ENCODE assay signal across 18 cellular contexts in genomic region chr12:100953677-100954076, GRCh38.
A peak's percentile ranks its signal among the peaks of the same experiment; 100 is the strongest.
DNase-seq lines count a peak whose midpoint lies in the region; FAIRE-seq and TF ChIP-seq lines count a peak whose summit lies in the region.
"Had no signal": no experiment of that assay in that cellular context is flagged by ENCODE, and none has a peak within 500 bp of the region (broad histone marks: within the 10 kb centered on the region; RNA-seq: fewer than 3 reads in every experiment).

No MANE protein-coding gene starts in this region.

- H3K27me3 ChIP-seq in HUES6 (ENCODE audit: control insufficient read depth, insufficient read depth, low read length) (no peaks in the 10 kb centered on the region), iPS-18a (ENCODE audit: control insufficient read depth, insufficient read depth, low read length) (no peaks in the 10 kb centered on the region)
- H3K27me3 ChIP-seq: SJCRH30 had no signal

- H3K4me1 ChIP-seq in HUES6 (ENCODE audit: control insufficient read depth, insufficient read depth, low read length) (peaks cover 45% of the 10 kb centered on the region), iPS-18a (ENCODE audit: control insufficient read depth, low read depth, low read length) (peaks cover 41% of the 10 kb centered on the region)
- H3K4me1 ChIP-seq: SJCRH30 had no signal

- H3K36me3 ChIP-seq in HUES6 (ENCODE audit: control insufficient read depth, insufficient read depth, low read length) (no peaks in the 10 kb centered on the region), iPS-18a (ENCODE audit: control insufficient read depth, low read depth, low read length) (no peaks in the 10 kb centered on the region)
- H3K36me3 ChIP-seq: SJCRH30 had no signal

- no peak overlapping the region for H3K9ac ChIP-seq in HUES6 (ENCODE audit: low read length)
- H3K9ac ChIP-seq in iPS-18a (ENCODE audit: low read length), result no peak overlapping the region
- H3K9ac ChIP-seq: KMS-11 had no signal

- peak; percentile 36 for DNase-seq in astrocyte of the hippocampus (ENCODE audit: low read depth, low spot score)
- DNase-seq in type B pancreatic cell (ENCODE audit: extremely low spot score, unreplicated experiment), result no peak
- DNase-seq in GM12891 (ENCODE audit: insufficient read length, low spot score), result no peak
- DNase-seq in pons (ENCODE audit: low spot score), result no peak
- DNase-seq in substantia nigra (lab: John Stamatoyannopoulos, UW), result no peak
- DNase-seq: CD4-positive, CD25-positive, alpha-beta regulatory T cell; GOT3; NCI-H1105; NCI-H146; NCI-H2029; NCI-H2227 treated with DMSO at 0.1 percent for 48 hours; NCI-H510A; NCI-H748 treated with DMSO at 0.1 percent for 48 hours; SJCRH30 had no signal

- peaks cover 12% of the 10 kb centered on the region for H3K4me1 Mint-ChIP-seq in type B pancreatic cell (ENCODE audit: unreplicated experiment)
- H3K4me1 Mint-ChIP-seq: CD4-positive, CD25-positive, alpha-beta regulatory T cell had no signal

- TF ChIP-seq CTCF in type B pancreatic cell (conservative IDR thresholded peaks at IDR 0.05), result no peak

- no peak for TF ChIP-seq POLR2A in GM12891 (IDR thresholded peaks at IDR 0.05; ENCODE audit: low read depth, low read length)

- H3K4me3 Mint-ChIP-seq in type B pancreatic cell, result no peak overlapping the region

- H3K9me3 Mint-ChIP-seq in type B pancreatic cell, result no peaks in the 10 kb centered on the region

- no peak for FAIRE-seq in GM12891 (lab: Jason Lieb, UNC)

- H3K4me3 ChIP-seq in HUES6 (ENCODE audit: low read depth, low read length) (no peak overlapping the region), iPS-18a (ENCODE audit: low read length) (peak overlapping the region; percentile 14)
- H3K4me3 ChIP-seq: SJCRH30 had no signal

- H3K36me3 Mint-ChIP-seq in type B pancreatic cell, result no peaks in the 10 kb centered on the region
- H3K36me3 Mint-ChIP-seq: CD4-positive, CD25-positive, alpha-beta regulatory T cell had no signal

- H3K27ac ChIP-seq in HUES6 (ENCODE audit: low read depth, low read length), result peak overlapping the region; percentile 68
- no peak overlapping the region for H3K27ac ChIP-seq in iPS-18a (ENCODE audit: low read length)
- no peak overlapping the region for H3K27ac ChIP-seq in substantia nigra (ENCODE audit: low read depth, low read length, poor library complexity, severe bottlenecking)
- H3K27ac ChIP-seq: HL-60, KMS-11, SJCRH30 had no signal

- no peaks in the 10 kb centered on the region for H3K9me3 ChIP-seq in HUES6 (ENCODE audit: control insufficient read depth, insufficient read depth, low read depth, low read length)
- H3K9me3 ChIP-seq in iPS-18a (ENCODE audit: control insufficient read depth, low read depth, low read length), result no peaks in the 10 kb centered on the region
- H3K9me3 ChIP-seq: SJCRH30 had no signal

- H3K27me3 Mint-ChIP-seq in type B pancreatic cell, result peaks cover 45% of the 10 kb centered on the region
- H3K27me3 Mint-ChIP-seq: CD4-positive, CD25-positive, alpha-beta regulatory T cell had no signal

- peak overlapping the region; percentile 52 for H3K27ac Mint-ChIP-seq in type B pancreatic cell
- H3K27ac Mint-ChIP-seq: CD4-positive, CD25-positive, alpha-beta regulatory T cell had no signal

TF ChIP-seq in GM12891, 5 proteins besides CTCF, POLR2A, EP300 and RAD21:
- no peak for TF ChIP-seq SPI1 (IDR thresholded peaks at IDR 0.05; ENCODE audit: low read depth, low read length)
